Comparison of ENCODE assay signal across 39 cellular contexts in the genomic region with DNA sequence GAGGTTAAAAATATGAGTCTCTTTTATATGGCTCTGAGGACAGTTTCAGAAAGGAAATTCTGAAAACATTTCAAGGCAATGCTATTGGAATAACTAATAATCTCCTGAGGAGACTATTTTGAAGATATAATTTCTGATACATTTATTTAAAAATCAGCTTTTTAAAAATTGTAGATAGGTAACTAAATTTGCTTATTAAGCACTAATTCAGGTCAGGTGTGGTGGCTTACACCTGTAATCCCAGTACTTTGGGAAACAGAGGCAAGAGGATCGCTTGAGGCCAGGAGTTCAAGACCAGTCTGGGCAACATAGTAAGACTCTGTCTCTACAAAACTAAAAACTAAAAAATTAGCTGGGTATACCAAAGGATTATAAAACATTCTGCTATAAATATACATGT.
"Had no signal": no experiment of that assay in that cellular context is flagged by ENCODE, and none has a peak within 500 bp of the region (broad histone marks: within the 10 kb centered on the region; RNA-seq: fewer than 3 reads in every experiment).

No MANE protein-coding gene starts in this region.

- H3K4me3 Mint-ChIP-seq: activated CD4-positive, alpha-beta memory T cell treated with anti-CD3 and anti-CD28 coated beads, Interleukin-2, amount 10 ng/mL, durations not matched to agents 7 days and 5 days; activated CD4-positive, alpha-beta T cell treated with anti-CD3 and anti-CD28 coated beads for 36 hours; activated CD4-positive, alpha-beta T cell treated with anti-CD3 and anti-CD28 coated beads, Interleukin-2, amount 10 ng/mL, durations not matched to agents 7 days and 5 days; activated CD8-positive, alpha-beta memory T cell treated with anti-CD3 and anti-CD28 coated beads, Interleukin-2, amount 10 ng/mL, durations not matched to agents 7 days and 5 days; activated CD8-positive, alpha-beta T cell treated with anti-CD3 and anti-CD28 coated beads, Interleukin-2, amount 10 ng/mL, durations not matched to agents 7 days and 5 days; activated naive CD4-positive, alpha-beta T cell treated with anti-CD3 and anti-CD28 coated beads, Interleukin-2, amount 10 ng/mL, durations not matched to agents 7 days and 5 days; activated naive CD4-positive, alpha-beta T cell treated with anti-CD3 and anti-CD28 coated beads, Interleukin-2, amount 50 U/mL, for 24 hours; activated naive CD8-positive, alpha-beta T cell; activated naive CD8-positive, alpha-beta T cell treated with anti-CD3 and anti-CD28 coated beads, Interleukin-2, amount 10 ng/mL, durations not matched to agents 7 days and 5 days; activated naive CD8-positive, alpha-beta T cell treated with anti-CD3 and anti-CD28 coated beads, Interleukin-2, amount 50 U/mL, for 24 hours; activated T-cell treated with anti-CD3 and anti-CD28 coated beads, Interleukin-2, amount 50 U/mL, for 24 hours; brain; central memory CD8-positive, alpha-beta T cell; T-helper 1 cell treated with Interleukin-12 subunit alpha and Interleukin-12 subunit beta and Interleukin-4 antibody, amounts not matched to agents 30 μg/mL and 1 μg/mL, for 36 hours; T-helper 2 cell treated with Interferon-gamma antibody and Interleukin-4, amounts not matched to agents 5 μg/mL and 100 μg/mL, for 36 hours; WTC11 had no signal

- H3K4me3 ChIP-seq: ascending aorta, cardiac muscle cell had no signal

- DNase-seq: activated CD4-positive, alpha-beta memory T cell treated with anti-CD3 and anti-CD28 coated beads, Interleukin-2, amount 10 ng/mL, durations not matched to agents 7 days and 5 days; activated CD4-positive, alpha-beta T cell treated with anti-CD3 and anti-CD28 coated beads for 1 hour; activated CD4-positive, alpha-beta T cell treated with anti-CD3 and anti-CD28 coated beads for 36 hours; activated CD4-positive, alpha-beta T cell treated with anti-CD3 and anti-CD28 coated beads for 48 hours; activated CD4-positive, alpha-beta T cell treated with anti-CD3 and anti-CD28 coated beads, Interleukin-2, amount 10 ng/mL, durations not matched to agents 7 days and 5 days; activated CD4-positive, alpha-beta T cell treated with anti-CD3 and anti-CD28 coated beads, Interleukin-2, amount 50 U/mL, for 48 hours; activated CD4-positive, CD25-positive, alpha-beta regulatory T cell; activated CD8-positive, alpha-beta memory T cell treated with anti-CD3 and anti-CD28 coated beads for 24 hours; activated CD8-positive, alpha-beta memory T cell treated with anti-CD3 and anti-CD28 coated beads, Interleukin-2, amount 10 ng/mL, durations not matched to agents 7 days and 5 days; activated CD8-positive, alpha-beta memory T cell treated with anti-CD3 and anti-CD28 coated beads, Interleukin-2, amount 50 U/mL, for 48 hours; activated CD8-positive, alpha-beta T cell treated with anti-CD3 and anti-CD28 coated beads, Interleukin-2, amount 10 ng/mL, durations not matched to agents 7 days and 5 days; activated effector memory CD4-positive, alpha-beta T cell treated with Interleukin-2 at 50 U/mL for 16 hours; activated gamma-delta T cell; activated naive CD4-positive, alpha-beta T cell treated with anti-CD3 and anti-CD28 coated beads, Interleukin-2, amount 10 ng/mL, durations not matched to agents 7 days and 5 days; activated naive CD4-positive, alpha-beta T cell treated with Interleukin-2 at 50 U/mL for 16 hours; activated naive CD8-positive, alpha-beta T cell treated with anti-CD3 and anti-CD28 coated beads, Interleukin-2, amount 10 ng/mL, durations not matched to agents 7 days and 5 days; activated naive CD8-positive, alpha-beta T cell treated with anti-CD3 and anti-CD28 coated beads, Interleukin-2, amount 50 U/mL, for 24 hours; activated T-cell treated with anti-CD3 and anti-CD28 coated beads, Interleukin-2, amount 50 U/mL, for 24 hours; activated T-cell treated with anti-CD3 and anti-CD28 coated beads, Interleukin-2, amount 50 U/mL, for 48 hours; amygdala; anterior cingulate cortex; caudate nucleus; cerebellar nuclear complex; T-helper 2 cell; T-helper 9 cell; WERI-Rb-1 had no signal

- ATAC-seq: activated CD4-positive, alpha-beta T cell treated with anti-CD3 and anti-CD28 coated beads for 36 hours; activated CD4-positive, CD25-positive, alpha-beta regulatory T cell treated with anti-CD3 and anti-CD28 coated beads, Interleukin-2, amount 50 U/mL, for 24 hours; activated CD8-positive, alpha-beta memory T cell treated with anti-CD3 and anti-CD28 coated beads, Interleukin-2, amount 10 ng/mL, durations not matched to agents 7 days and 5 days; activated CD8-positive, alpha-beta T cell treated with anti-CD3 and anti-CD28 coated beads, Interleukin-2, amount 10 ng/mL, durations not matched to agents 7 days and 5 days; activated naive CD8-positive, alpha-beta T cell treated with anti-CD3 and anti-CD28 coated beads, Interleukin-2, amount 50 U/mL, for 24 hours; WTC11 had no signal

- H3K27ac Mint-ChIP-seq: activated CD4-positive, alpha-beta memory T cell treated with anti-CD3 and anti-CD28 coated beads, Interleukin-2, amount 10 ng/mL, durations not matched to agents 7 days and 5 days; activated CD4-positive, alpha-beta T cell treated with anti-CD3 and anti-CD28 coated beads for 36 hours; activated CD4-positive, alpha-beta T cell treated with anti-CD3 and anti-CD28 coated beads, Interleukin-2, amount 10 ng/mL, durations not matched to agents 7 days and 5 days; activated CD8-positive, alpha-beta memory T cell treated with anti-CD3 and anti-CD28 coated beads, Interleukin-2, amount 10 ng/mL, durations not matched to agents 7 days and 5 days; activated CD8-positive, alpha-beta T cell treated with anti-CD3 and anti-CD28 coated beads, Interleukin-2, amount 10 ng/mL, durations not matched to agents 7 days and 5 days; activated naive CD4-positive, alpha-beta T cell treated with anti-CD3 and anti-CD28 coated beads, Interleukin-2, amount 10 ng/mL, durations not matched to agents 7 days and 5 days; activated naive CD4-positive, alpha-beta T cell treated with anti-CD3 and anti-CD28 coated beads, Interleukin-2, amount 50 U/mL, for 24 hours; activated naive CD8-positive, alpha-beta T cell; activated naive CD8-positive, alpha-beta T cell treated with anti-CD3 and anti-CD28 coated beads, Interleukin-2, amount 10 ng/mL, durations not matched to agents 7 days and 5 days; activated naive CD8-positive, alpha-beta T cell treated with anti-CD3 and anti-CD28 coated beads, Interleukin-2, amount 50 U/mL, for 24 hours; activated T-cell treated with anti-CD3 and anti-CD28 coated beads, Interleukin-2, amount 50 U/mL, for 24 hours; activated T-helper 2 cell treated with anti-CD3 and anti-CD28 coated beads, Interferon-gamma antibody, Interleukin-2, Interleukin-4, amounts not matched to agents 10 μg/mL and 5 μg/mL and 100 μg/mL, durations not matched to agents 14 hours and 24 hours and 36 hours; brain; T-helper 1 cell treated with Interleukin-12 subunit alpha and Interleukin-12 subunit beta and Interleukin-4 antibody, amounts not matched to agents 30 μg/mL and 1 μg/mL, for 36 hours; T-helper 2 cell treated with Interferon-gamma antibody and Interleukin-4, amounts not matched to agents 5 μg/mL and 100 μg/mL, for 36 hours; WTC11 had no signal

- H3K9me3 Mint-ChIP-seq: central memory CD8-positive, alpha-beta T cell had no signal

- H3K4me1 ChIP-seq: ascending aorta had no signal

- H3K36me3 ChIP-seq: cardiac muscle cell had no signal

- H3K27ac ChIP-seq: ascending aorta, cardiac muscle cell, WERI-Rb-1 had no signal

- H3K27me3 ChIP-seq: ascending aorta, cardiac muscle cell had no signal

- H3K27me3 Mint-ChIP-seq: activated CD4-positive, alpha-beta memory T cell treated with anti-CD3 and anti-CD28 coated beads, Interleukin-2, amount 10 ng/mL, durations not matched to agents 7 days and 5 days; activated CD4-positive, alpha-beta T cell treated with anti-CD3 and anti-CD28 coated beads for 36 hours; activated CD4-positive, alpha-beta T cell treated with anti-CD3 and anti-CD28 coated beads, Interleukin-2, amount 10 ng/mL, durations not matched to agents 7 days and 5 days; activated CD8-positive, alpha-beta memory T cell treated with anti-CD3 and anti-CD28 coated beads, Interleukin-2, amount 10 ng/mL, durations not matched to agents 7 days and 5 days; activated naive CD4-positive, alpha-beta T cell treated with anti-CD3 and anti-CD28 coated beads, Interleukin-2, amount 10 ng/mL, durations not matched to agents 7 days and 5 days; activated naive CD4-positive, alpha-beta T cell treated with anti-CD3 and anti-CD28 coated beads, Interleukin-2, amount 50 U/mL, for 24 hours; activated naive CD8-positive, alpha-beta T cell; activated naive CD8-positive, alpha-beta T cell treated with anti-CD3 and anti-CD28 coated beads, Interleukin-2, amount 10 ng/mL, durations not matched to agents 7 days and 5 days; activated naive CD8-positive, alpha-beta T cell treated with anti-CD3 and anti-CD28 coated beads, Interleukin-2, amount 50 U/mL, for 24 hours; activated T-cell treated with anti-CD3 and anti-CD28 coated beads, Interleukin-2, amount 50 U/mL, for 24 hours; brain; central memory CD8-positive, alpha-beta T cell had no signal

- FAIRE-seq: bronchial epithelial cell, TTC549 had no signal

- H3K4me1 Mint-ChIP-seq: activated CD4-positive, alpha-beta memory T cell treated with anti-CD3 and anti-CD28 coated beads, Interleukin-2, amount 10 ng/mL, durations not matched to agents 7 days and 5 days; activated CD4-positive, alpha-beta T cell treated with anti-CD3 and anti-CD28 coated beads for 36 hours; activated CD4-positive, alpha-beta T cell treated with anti-CD3 and anti-CD28 coated beads, Interleukin-2, amount 10 ng/mL, durations not matched to agents 7 days and 5 days; activated CD8-positive, alpha-beta memory T cell treated with anti-CD3 and anti-CD28 coated beads, Interleukin-2, amount 10 ng/mL, durations not matched to agents 7 days and 5 days; activated naive CD4-positive, alpha-beta T cell treated with anti-CD3 and anti-CD28 coated beads, Interleukin-2, amount 10 ng/mL, durations not matched to agents 7 days and 5 days; activated naive CD4-positive, alpha-beta T cell treated with anti-CD3 and anti-CD28 coated beads, Interleukin-2, amount 50 U/mL, for 24 hours; activated naive CD8-positive, alpha-beta T cell treated with anti-CD3 and anti-CD28 coated beads, Interleukin-2, amount 10 ng/mL, durations not matched to agents 7 days and 5 days; activated naive CD8-positive, alpha-beta T cell treated with anti-CD3 and anti-CD28 coated beads, Interleukin-2, amount 50 U/mL, for 24 hours; brain; WTC11 had no signal
